In genomic region chr6:49639177-49639817, GRCh38 we compare ENCODE assay signal across 38 cellular contexts. TPM values are rescaled to one million over a fixed set of nuclear protein-coding genes. Genes with fewer than 3 reads are reported as not detected.
"Had no signal": no experiment of that assay in that cellular context is flagged by ENCODE, and none has a peak within 500 bp of the region (broad histone marks: within the 10 kb centered on the region; RNA-seq: fewer than 3 reads in every experiment).

No MANE protein-coding gene starts in this region.

- H3K27me3 Mint-ChIP-seq: activated CD4-positive, alpha-beta memory T cell treated with anti-CD3 and anti-CD28 coated beads, Interleukin-2, amount 10 ng/mL, durations not matched to agents 7 days and 5 days; activated CD4-positive, alpha-beta T cell treated with anti-CD3 and anti-CD28 coated beads, Interleukin-2, amount 10 ng/mL, durations not matched to agents 7 days and 5 days; activated naive CD8-positive, alpha-beta T cell; effector memory CD8-positive, alpha-beta T cell had no signal

- FAIRE-seq: astrocyte, colon, endometrium, endothelial cell of umbilical vein, TTC549 had no signal

- H3K27ac Mint-ChIP-seq: activated CD4-positive, alpha-beta memory T cell treated with anti-CD3 and anti-CD28 coated beads, Interleukin-2, amount 10 ng/mL, durations not matched to agents 7 days and 5 days; activated CD4-positive, alpha-beta T cell treated with anti-CD3 and anti-CD28 coated beads, Interleukin-2, amount 10 ng/mL, durations not matched to agents 7 days and 5 days; activated naive CD8-positive, alpha-beta T cell; activated T-helper 17 cell treated with anti-CD3 and anti-CD28 coated beads, Interleukin-2, amount 50 U/mL, for 72 hours; effector memory CD8-positive, alpha-beta T cell; WTC11 had no signal

- H3K4me3 ChIP-seq: esophagus squamous epithelium, gastroesophageal sphincter, heart right ventricle had no signal

- H3K27ac ChIP-seq: brain microvascular endothelial cell, epithelial cell of prostate, esophagus squamous epithelium, gastroesophageal sphincter, heart right ventricle, VCaP had no signal

- H3K4me3 Mint-ChIP-seq: activated CD4-positive, alpha-beta memory T cell treated with anti-CD3 and anti-CD28 coated beads, Interleukin-2, amount 10 ng/mL, durations not matched to agents 7 days and 5 days; activated CD4-positive, alpha-beta T cell treated with anti-CD3 and anti-CD28 coated beads, Interleukin-2, amount 10 ng/mL, durations not matched to agents 7 days and 5 days; activated naive CD8-positive, alpha-beta T cell; activated T-cell treated with anti-CD3 and anti-CD28 coated beads, Interleukin-2, amount 50 U/mL, for 4 hours; activated T-helper 17 cell treated with anti-CD3 and anti-CD28 coated beads, Interleukin-2, amount 50 U/mL, for 72 hours; effector memory CD8-positive, alpha-beta T cell; WTC11 had no signal

- H3K36me3 ChIP-seq: brain microvascular endothelial cell, esophagus squamous epithelium, gastroesophageal sphincter, heart right ventricle had no signal

- DNase-seq: activated CD4-positive, alpha-beta memory T cell treated with anti-CD3 and anti-CD28 coated beads, Interleukin-2, amount 10 ng/mL, durations not matched to agents 7 days and 5 days; activated CD4-positive, alpha-beta T cell treated with anti-CD3 and anti-CD28 coated beads for 1 hour; activated CD4-positive, alpha-beta T cell treated with anti-CD3 and anti-CD28 coated beads for 4 hours; activated CD4-positive, alpha-beta T cell treated with anti-CD3 and anti-CD28 coated beads, Interleukin-2, amount 10 ng/mL, durations not matched to agents 7 days and 5 days; activated CD4-positive, alpha-beta T cell treated with anti-CD3 and anti-CD28 coated beads, Interleukin-2, amount 50 U/mL, for 4 hours; activated CD8-positive, alpha-beta memory T cell treated with anti-CD3 and anti-CD28 coated beads for 24 hours; activated effector memory CD4-positive, alpha-beta T cell treated with Interleukin-2 at 50 U/mL for 16 hours; activated gamma-delta T cell treated with Interleukin-2 at 50 U/mL for 16 hours; activated naive CD4-positive, alpha-beta T cell treated with anti-CD3 and anti-CD28 coated beads, Interleukin-2, amount 50 U/mL, for 16 hours; activated naive CD4-positive, alpha-beta T cell treated with Interleukin-2 at 50 U/mL for 16 hours; activated T-cell treated with anti-CD3 and anti-CD28 coated beads, Interleukin-2, amount 50 U/mL, for 4 hours; amniotic stem cell; anterior cingulate cortex; brain microvascular endothelial cell; cortex of kidney; dermis blood vessel endothelial cell; effector CD4-positive, alpha-beta T cell; effector memory CD8-positive, alpha-beta T cell; esophagus squamous epithelium; foreskin melanocyte; heart right ventricle; T-helper 2 cell had no signal

- H3K4me1 Mint-ChIP-seq: activated CD4-positive, alpha-beta memory T cell treated with anti-CD3 and anti-CD28 coated beads, Interleukin-2, amount 10 ng/mL, durations not matched to agents 7 days and 5 days; activated CD4-positive, alpha-beta T cell treated with anti-CD3 and anti-CD28 coated beads, Interleukin-2, amount 10 ng/mL, durations not matched to agents 7 days and 5 days; activated T-helper 17 cell treated with anti-CD3 and anti-CD28 coated beads, Interleukin-2, amount 50 U/mL, for 72 hours; WTC11 had no signal

- H3K4me1 ChIP-seq: esophagus squamous epithelium, gastroesophageal sphincter, heart right ventricle had no signal

- H3K9me3 Mint-ChIP-seq: activated CD4-positive, alpha-beta memory T cell treated with anti-CD3 and anti-CD28 coated beads, Interleukin-2, amount 10 ng/mL, durations not matched to agents 7 days and 5 days; activated CD4-positive, alpha-beta T cell treated with anti-CD3 and anti-CD28 coated beads, Interleukin-2, amount 10 ng/mL, durations not matched to agents 7 days and 5 days; activated T-cell treated with anti-CD3 and anti-CD28 coated beads, Interleukin-2, amount 50 U/mL, for 4 hours; activated T-helper 17 cell treated with anti-CD3 and anti-CD28 coated beads, Interleukin-2, amount 50 U/mL, for 72 hours; effector memory CD8-positive, alpha-beta T cell; WTC11 had no signal

- ATAC-seq: activated T-cell treated with anti-CD3 and anti-CD28 coated beads, Interleukin-2, amount 50 U/mL, for 4 hours; activated T-helper 17 cell treated with anti-CD3 and anti-CD28 coated beads, Interleukin-2, amount 50 U/mL, for 72 hours; effector memory CD8-positive, alpha-beta T cell; gastroesophageal sphincter; heart right ventricle; WTC11 had no signal

- H3K36me3 Mint-ChIP-seq: activated naive CD8-positive, alpha-beta T cell; WTC11 had no signal

- H3K27me3 ChIP-seq: brain microvascular endothelial cell, esophagus squamous epithelium, gastroesophageal sphincter, heart right ventricle had no signal

- H3K9me3 ChIP-seq: esophagus squamous epithelium, gastroesophageal sphincter, heart right ventricle had no signal

RNA-seq across cellular contexts. Expression of gene RHAG, which starts 2.7 kb away (rescaled TPM):
- total RNA-seq: activated CD4-positive, alpha-beta memory T cell treated with anti-CD3 and anti-CD28 coated beads, Interleukin-2, amount 10 ng/mL, durations not matched to agents 7 days and 5 days; activated CD4-positive, alpha-beta T cell treated with anti-CD3 and anti-CD28 coated beads, Interleukin-2, amount 10 ng/mL, durations not matched to agents 7 days and 5 days; activated T-helper 17 cell treated with anti-CD3 and anti-CD28 coated beads, Interleukin-2, amount 50 U/mL, for 72 hours; astrocyte; chondrocyte; dermis blood vessel endothelial cell; endothelial cell of umbilical vein; fibroblast of lung; fibroblast of villous mesenchyme; glomerular endothelial cell; T-helper 1 cell treated with Interleukin-12 subunit alpha and Interleukin-12 subunit beta and Interleukin-4 antibody, amounts not matched to agents 30 ng/mL and 1 ng/mL, for 36 hours had no signal
- polyA plus RNA-seq: endothelial cell of umbilical vein, fibroblast of lung had no signal
